ENCODE assay signal across 7 cellular contexts in the genomic region with DNA sequence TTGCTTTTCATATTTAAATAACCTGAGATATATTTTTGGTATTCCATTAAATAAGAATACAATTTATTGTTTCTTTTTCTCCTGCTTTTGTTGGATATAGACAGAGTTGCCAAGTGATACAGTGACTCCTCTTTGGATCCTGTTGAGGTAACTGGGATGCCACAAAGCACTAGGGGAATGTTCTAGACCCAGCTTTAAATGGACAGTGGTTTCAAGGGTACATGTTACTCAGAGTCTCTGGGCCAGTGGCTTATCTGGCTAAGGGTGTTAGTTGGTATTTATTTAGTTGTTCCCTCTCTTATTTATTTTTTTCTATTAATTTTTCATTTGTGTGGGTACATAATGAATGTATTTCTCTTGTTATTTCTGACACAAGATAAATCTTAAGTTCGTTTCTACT. TPM values are rescaled to one million over a fixed set of nuclear protein-coding genes. Genes with fewer than 3 reads are reported as not detected.
"Had no signal": no experiment of that assay in that cellular context is flagged by ENCODE, and none has a peak within 500 bp of the region (broad histone marks: within the 10 kb centered on the region; RNA-seq: fewer than 3 reads in every experiment).

No MANE protein-coding gene starts in this region.

- H3K4me3 Mint-ChIP-seq: GM23338, H9 had no signal

- H3K4me3 ChIP-seq: GM23338, K562 had no signal

- ATAC-seq: GM23338, K562 had no signal

- DNase-seq: H9, HCEC 1CT, IMR-90 had no signal

- H3K27ac Mint-ChIP-seq: GM23338, H9 had no signal

- H3K4me1 Mint-ChIP-seq: GM23338, H9 had no signal

- H3K9me3 Mint-ChIP-seq: GM23338, H9 had no signal

- H3K4me2 ChIP-seq: GM23338 had no signal

- H2AFZ ChIP-seq: GM23338 had no signal

RNA-seq across cellular contexts. Expression of a gene that starts 13.1 kb away (rescaled TPM):
- total RNA-seq: GM23338, H9, HT-29, IMR-90 had no signal
- polyA plus RNA-seq: IMR-90 had no signal

RNA-seq across cellular contexts. Expression of a gene that starts 28.3 kb away (rescaled TPM):
- total RNA-seq: H1, H9 had no signal
- polyA plus RNA-seq: GM23338 had no signal
